In the genomic region with DNA sequence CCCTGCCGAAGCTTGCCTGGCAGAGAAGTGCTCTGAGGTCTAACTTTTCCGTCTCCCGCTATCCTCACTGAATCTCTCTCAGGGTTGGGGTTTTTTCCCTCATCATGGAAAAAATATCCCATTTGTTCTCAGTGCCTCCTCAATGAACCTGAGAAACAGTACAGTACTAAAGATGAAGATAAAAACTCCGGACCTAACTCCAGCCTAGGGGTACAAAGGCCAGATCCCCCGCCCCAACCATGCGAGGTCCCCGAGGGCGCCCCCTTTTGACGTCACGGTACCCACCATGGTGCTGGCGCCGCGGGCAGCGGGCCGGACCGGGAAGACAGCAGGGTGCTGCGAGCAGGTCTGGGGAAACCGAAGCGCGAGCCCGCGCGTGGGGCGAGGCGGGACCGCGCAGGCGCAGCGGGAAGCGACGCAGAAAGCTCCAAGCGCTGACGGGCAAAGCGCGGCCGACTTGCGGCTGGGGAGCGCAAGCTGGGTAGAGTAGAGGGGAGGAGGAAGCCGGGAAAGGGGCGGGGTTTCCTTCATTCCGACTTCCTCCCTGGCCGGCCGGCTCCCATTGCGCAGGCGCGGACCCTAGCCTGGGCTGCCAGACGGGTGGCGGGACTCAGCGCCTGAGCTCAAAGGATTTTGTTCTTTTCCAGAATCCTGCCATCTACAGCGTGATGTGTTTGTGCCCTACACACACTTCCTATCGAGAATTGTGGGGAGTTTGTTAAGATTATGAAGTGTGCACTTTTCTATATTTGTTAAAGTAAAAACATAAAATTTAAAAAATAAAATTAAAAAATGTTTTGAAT, we compare ENCODE assay signal across 1 cellular context.
TF ChIP-seq lines count a peak whose summit lies in the region.

A gene (minus strand): TSS at position 497 of the 803 bp plus-strand sequence. CDS start 209 bp downstream, at position 288.

TF ChIP-seq in HEK293, 187 proteins besides CTCF, POLR2A, EP300 and RAD21 (continued from another document):
- TF ChIP-seq, protein P1, sequence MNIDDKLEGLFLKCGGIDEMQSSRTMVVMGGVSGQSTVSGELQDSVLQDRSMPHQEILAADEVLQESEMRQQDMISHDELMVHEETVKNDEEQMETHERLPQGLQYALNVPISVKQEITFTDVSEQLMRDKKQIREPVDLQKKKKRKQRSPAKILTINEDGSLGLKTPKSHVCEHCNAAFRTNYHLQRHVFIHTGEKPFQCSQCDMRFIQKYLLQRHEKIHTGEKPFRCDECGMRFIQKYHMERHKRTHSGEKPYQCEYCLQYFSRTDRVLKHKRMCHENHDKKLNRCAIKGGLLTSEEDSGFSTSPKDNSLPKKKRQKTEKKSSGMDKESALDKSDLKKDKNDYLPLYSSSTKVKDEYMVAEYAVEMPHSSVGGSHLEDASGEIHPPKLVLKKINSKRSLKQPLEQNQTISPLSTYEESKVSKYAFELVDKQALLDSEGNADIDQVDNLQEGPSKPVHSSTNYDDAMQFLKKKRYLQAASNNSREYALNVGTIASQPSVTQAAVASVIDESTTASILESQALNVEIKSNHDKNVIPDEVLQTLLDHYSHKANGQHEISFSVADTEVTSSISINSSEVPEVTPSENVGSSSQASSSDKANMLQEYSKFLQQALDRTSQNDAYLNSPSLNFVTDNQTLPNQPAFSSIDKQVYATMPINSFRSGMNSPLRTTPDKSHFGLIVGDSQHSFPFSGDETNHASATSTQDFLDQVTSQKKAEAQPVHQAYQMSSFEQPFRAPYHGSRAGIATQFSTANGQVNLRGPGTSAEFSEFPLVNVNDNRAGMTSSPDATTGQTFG (tag by site-specific recombination; IDR thresholded peaks at IDR 0.05; ENCODE audit: borderline replicate concordance), result no peak
- no peak for TF ChIP-seq ZNF175 (tag by site-specific recombination; IDR thresholded peaks at IDR 0.05)
- TF ChIP-seq ZNF843 (tag by site-specific recombination; IDR thresholded peaks at IDR 0.05), result peak; percentile 37; the same call in 1 of the 2 replicates
- no peak for TF ChIP-seq ZNF701 (tag by site-specific recombination; IDR thresholded peaks at IDR 0.05)
- TF ChIP-seq ZNF830 (tag by site-specific recombination; IDR thresholded peaks at IDR 0.05; ENCODE audit: low read depth), result no peak
- TF ChIP-seq, protein P2, sequence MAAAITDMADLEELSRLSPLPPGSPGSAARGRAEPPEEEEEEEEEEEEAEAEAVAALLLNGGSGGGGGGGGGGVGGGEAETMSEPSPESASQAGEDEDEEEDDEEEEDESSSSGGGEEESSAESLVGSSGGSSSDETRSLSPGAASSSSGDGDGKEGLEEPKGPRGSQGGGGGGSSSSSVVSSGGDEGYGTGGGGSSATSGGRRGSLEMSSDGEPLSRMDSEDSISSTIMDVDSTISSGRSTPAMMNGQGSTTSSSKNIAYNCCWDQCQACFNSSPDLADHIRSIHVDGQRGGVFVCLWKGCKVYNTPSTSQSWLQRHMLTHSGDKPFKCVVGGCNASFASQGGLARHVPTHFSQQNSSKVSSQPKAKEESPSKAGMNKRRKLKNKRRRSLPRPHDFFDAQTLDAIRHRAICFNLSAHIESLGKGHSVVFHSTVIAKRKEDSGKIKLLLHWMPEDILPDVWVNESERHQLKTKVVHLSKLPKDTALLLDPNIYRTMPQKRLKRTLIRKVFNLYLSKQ (tag by site-specific recombination; IDR thresholded peaks at IDR 0.05; ENCODE audit: borderline replicate concordance), result no peak
- no peak for TF ChIP-seq ZNF549 (tag by site-specific recombination; IDR thresholded peaks at IDR 0.05)
- TF ChIP-seq, protein P3, sequence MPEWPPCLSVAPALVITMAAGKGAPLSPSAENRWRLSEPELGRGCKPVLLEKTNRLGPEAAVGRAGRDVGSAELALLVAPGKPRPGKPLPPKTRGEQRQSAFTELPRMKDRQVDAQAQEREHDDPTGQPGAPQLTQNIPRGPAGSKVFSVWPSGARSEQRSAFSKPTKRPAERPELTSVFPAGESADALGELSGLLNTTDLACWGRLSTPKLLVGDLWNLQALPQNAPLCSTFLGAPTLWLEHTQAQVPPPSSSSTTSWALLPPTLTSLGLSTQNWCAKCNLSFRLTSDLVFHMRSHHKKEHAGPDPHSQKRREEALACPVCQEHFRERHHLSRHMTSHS (tag by site-specific recombination; IDR thresholded peaks at IDR 0.05), result no peak
- no peak for TF ChIP-seq ZNF626 (tag by site-specific recombination; IDR thresholded peaks at IDR 0.05)
- TF ChIP-seq ZNF274 (IDR thresholded peaks at IDR 0.05; ENCODE audit: low read length), result no peak
- TF ChIP-seq ZNF274 (tag by site-specific recombination; IDR thresholded peaks at IDR 0.05; ENCODE audit: borderline replicate concordance), result no peak
